ENCODE assay signal across 22 cellular contexts in genomic region chr18:37764526-37764925, GRCh38.
"Had no signal": no experiment of that assay in that cellular context is flagged by ENCODE, and none has a peak within 500 bp of the region (broad histone marks: within the 10 kb centered on the region; RNA-seq: fewer than 3 reads in every experiment).

No MANE protein-coding gene starts in this region.

- H3K4me1 Mint-ChIP-seq: endodermal cell, mesothelial cell of epicardium, naive B cell had no signal

- H3K36me3 Mint-ChIP-seq: mesothelial cell of epicardium, naive B cell had no signal

- H3K27ac ChIP-seq: colonic mucosa, epithelial cell of prostate, gastrocnemius medialis, heart right ventricle, left lung, lower lobe of right lung had no signal

- H3K4me1 ChIP-seq: colonic mucosa, gastrocnemius medialis, heart right ventricle, left lung, lower lobe of right lung had no signal

- H3K4me3 ChIP-seq: colonic mucosa, gastrocnemius medialis, heart right ventricle, left lung, lower lobe of right lung, mucosa of descending colon had no signal

- H3K9me3 ChIP-seq: colonic mucosa, gastrocnemius medialis, heart right ventricle, left lung, lower lobe of right lung, mucosa of descending colon had no signal

- ATAC-seq: effector memory CD8-positive, alpha-beta T cell; esophagus mucosa; gastrocnemius medialis; heart right ventricle; left cardiac atrium; left lung; left ventricle myocardium superior; lower lobe of right lung; mucosa of descending colon had no signal

- H3K9me3 Mint-ChIP-seq: dendritic cell treated with granulocyte-macrophage colony-stimulating factor and Interleukin-4, amounts not matched to agents 40 ng/mL and 50 ng/mL, for 4 days; endodermal cell; mesothelial cell of epicardium had no signal

- H3K27me3 ChIP-seq: colonic mucosa, gastrocnemius medialis, left lung had no signal

- H3K4me3 Mint-ChIP-seq: dendritic cell treated with granulocyte-macrophage colony-stimulating factor and Interleukin-4, amounts not matched to agents 40 ng/mL and 50 ng/mL, for 4 days; effector memory CD8-positive, alpha-beta T cell; endodermal cell; mesothelial cell of epicardium; naive B cell had no signal

- H3K27me3 Mint-ChIP-seq: dendritic cell treated with granulocyte-macrophage colony-stimulating factor and Interleukin-4, amounts not matched to agents 40 ng/mL and 50 ng/mL, for 4 days; effector memory CD8-positive, alpha-beta T cell; naive B cell had no signal

- H3K36me3 ChIP-seq: colonic mucosa, gastrocnemius medialis, heart right ventricle, left lung, lower lobe of right lung had no signal

- DNase-seq: colonic mucosa; cortex of kidney; effector CD8-positive, alpha-beta T cell; effector memory CD8-positive, alpha-beta T cell; endodermal cell; erythroblast; foreskin fibroblast; foreskin melanocyte; gastrocnemius medialis; glutamatergic neuron; heart right ventricle; left cardiac atrium; left lung; left ventricle myocardium superior; lower lobe of right lung; mesenchymal stem cell; mucosa of descending colon; naive B cell had no signal

- H3K27ac Mint-ChIP-seq: dendritic cell treated with granulocyte-macrophage colony-stimulating factor and Interleukin-4, amounts not matched to agents 40 ng/mL and 50 ng/mL, for 4 days; effector memory CD8-positive, alpha-beta T cell; endodermal cell; mesothelial cell of epicardium; naive B cell had no signal
